In genomic region chr6:12012231-12012565, GRCh38 we compare ENCODE assay signal across 8 cellular contexts. TPM values are rescaled to one million over a fixed set of nuclear protein-coding genes. Genes with fewer than 3 reads are reported as not detected.
DNase-seq lines count a peak whose midpoint lies in the region; ATAC-seq and TF ChIP-seq lines count a peak whose summit lies in the region.

HIVEP1 (plus strand) TSS chr6:12012312; CDS start chr6:12015629, 3,317 bp downstream.

- H4K20me1 ChIP-seq in PC-9 (ENCODE audit: insufficient read depth): no peaks in the 10 kb centered on the region

- H3K4me2 ChIP-seq in PC-9: peak within 1 kb of the TSS; percentile 96

- H3K36me3 ChIP-seq in ACC112 (ENCODE audit: insufficient read depth, low read length) (peaks cover 28% of the 10 kb centered on the region), PC-9 (ENCODE audit: low read depth) (peaks cover 29% of the 10 kb centered on the region), left lung (peaks cover 0 to 14% of the 10 kb centered on the region in 2 donors)

- H3K79me2 ChIP-seq in ACC112 (ENCODE audit: control insufficient read depth, insufficient read depth, low read length, unreplicated experiment) (peaks cover 22% of the 10 kb centered on the region), PC-9 (ENCODE audit: low read depth) (peaks cover 42% of the 10 kb centered on the region)

- POLR2A ChIA-PET in PC-9 (lab: Charles Lee; ENCODE audit: unreplicated experiment): interaction anchor here (0.7 to 0.8 kb wide), 2 partner anchors 243 to 310 kb away, joined by 4 to 6 read pairs; no protein-coding TSS in a partner anchor

- intact Hi-C loops in PC-9 (cut with micrococcal nuclease; ENCODE audit: unreplicated experiment) (loop anchor here (2.0 to 5.0 kb wide), 3 partner anchors 135 to 595 kb away; no protein-coding TSS in a partner anchor), left lung (cut with DNase I) (no loop called here)

- H3K9me3 ChIP-seq in PC-9 (ENCODE audit: insufficient read depth, low read depth) (peaks cover 12% of the 10 kb centered on the region), left lung (no peaks in the 10 kb centered on the region)

- H3K4me3 ChIP-seq in ACC112 (ENCODE audit: low read depth, low read length) (peak within 1 kb of the TSS; percentile 83), PC-9 (peak within 1 kb of the TSS; percentile 71), choroid plexus epithelial cell (ENCODE audit: low read depth, low read length) (peak within 1 kb of the TSS; percentile 81), left lung (peak within 1 kb of the TSS; percentile 70 to 73)

- no peaks in the 10 kb centered on the region for H3K9me2 ChIP-seq in PC-9 (ENCODE audit: insufficient read depth)

- no peaks in the 10 kb centered on the region for H3K27me3 ChIP-seq in ACC112 (ENCODE audit: insufficient read depth, low read length)
- H3K27me3 ChIP-seq in PC-9 (ENCODE audit: insufficient read depth, low read depth): no peaks in the 10 kb centered on the region
- no peaks in the 10 kb centered on the region for H3K27me3 ChIP-seq in left lung

- peaks cover 44% of the 10 kb centered on the region for H3F3A ChIP-seq in PC-9 (ENCODE audit: insufficient read depth, low read depth)

- TF ChIP-seq CTCF in PC-9 (conservative IDR thresholded peaks at IDR 0.05) (no peak), choroid plexus epithelial cell (conservative IDR thresholded peaks at IDR 0.05; ENCODE audit: low read depth, low read length) (no peak), left lung (IDR thresholded peaks at IDR 0.05) (no peak)

- peak within 1 kb of the TSS; percentile 79 for H2AFZ ChIP-seq in ACC112 (ENCODE audit: low read length, unreplicated experiment)
- peak within 1 kb of the TSS; percentile 79 for H2AFZ ChIP-seq in PC-9

- H3K27ac ChIP-seq in ACC112 (ENCODE audit: low read depth, low read length): peak within 1 kb of the TSS; percentile 82
- H3K27ac ChIP-seq in PC-9: peak within 1 kb of the TSS; percentile 67
- peak within 1 kb of the TSS; percentile 97 to 98 for H3K27ac ChIP-seq in left lung

- H3K4me1 ChIP-seq in ACC112 (ENCODE audit: control insufficient read depth, insufficient read depth, low read length, unreplicated experiment) (peaks cover 25% of the 10 kb centered on the region), PC-9 (replicated peaks; ENCODE audit: insufficient read depth) (peaks cover 35% of the 10 kb centered on the region), left lung (peaks cover 5 to 42% of the 10 kb centered on the region in 2 donors)

- DNase-seq in PC-9: no peak
- DNase-seq in choroid plexus epithelial cell (ENCODE audit: low read depth): no peak
- peak in 1 of 2 donors; percentile 43 for DNase-seq in left lung
- DNase-seq in stimulated activated naive CD4-positive, alpha-beta T cell treated with Interleukin-2 at 50 U/mL for 16 hours (lab: John Stamatoyannopoulos, UW): peak; percentile 28
- no peak for DNase-seq in Kasumi-1 (lab: John Stamatoyannopoulos, UW)

- ATAC-seq in GM19455 (IDR thresholded peaks at IDR 0.05; ENCODE audit: unreplicated experiment) (peak; percentile 0), left lung (no peak), GM21515 (IDR thresholded peaks at IDR 0.05; ENCODE audit: unreplicated experiment) (no peak)

- CTCF ChIA-PET in PC-9 (lab: Charles Lee): interaction anchor here (0.6 to 0.7 kb wide), 3 partner anchors 222 to 991 kb away, joined by 3 to 6 read pairs (median 3); no protein-coding TSS in a partner anchor

- BruUV-seq in PC-9 (replicated peaks; lab: Mats Ljungman, UMichigan): no TSS peak

RNA-seq across cellular contexts. Expression of gene HIVEP1, which starts in this region (rescaled TPM):
- 24.2 and 32.6 TPM in 2 replicates for total RNA-seq in PC-9 (2021)
- 10 to 100 TPM; 29.2 to 35.9 TPM for total RNA-seq in left lung
